In genomic region chr10:116740971-116741370, GRCh38 we compare ENCODE assay signal across 10 cellular contexts. TPM values are rescaled to one million over a fixed set of nuclear protein-coding genes. Genes with fewer than 3 reads are reported as not detected.
DNase-seq lines count a peak whose midpoint lies in the region; ATAC-seq and TF ChIP-seq lines count a peak whose summit lies in the region.
"Had no signal": no experiment of that assay in that cellular context is flagged by ENCODE, and none has a peak within 500 bp of the region (broad histone marks: within the 10 kb centered on the region; RNA-seq: fewer than 3 reads in every experiment).

No MANE protein-coding gene starts in this region.

- H3K4me3 Mint-ChIP-seq in MCF 10A (ENCODE audit: unreplicated experiment) = no peak overlapping the region
- H3K4me3 Mint-ChIP-seq in activated naive CD8-positive, alpha-beta T cell treated with anti-CD3 and anti-CD28 coated beads for 36 hours = no peak overlapping the region

- no peaks in the 10 kb centered on the region for H3K36me3 ChIP-seq in breast epithelium
- H3K36me3 ChIP-seq in neuron (ENCODE audit: insufficient read depth, low read length) = no peaks in the 10 kb centered on the region
- H3K36me3 ChIP-seq in urinary bladder (ENCODE audit: insufficient read depth) = no peaks in the 10 kb centered on the region
- no peaks in the 10 kb centered on the region for H3K36me3 ChIP-seq in effector memory CD4-positive, alpha-beta T cell (ENCODE audit: control insufficient read depth, insufficient read depth, low read length)

- H3K4me1 Mint-ChIP-seq in MCF 10A (ENCODE audit: insufficient read depth, unreplicated experiment) = no peaks in the 10 kb centered on the region
- H3K4me1 Mint-ChIP-seq in activated naive CD8-positive, alpha-beta T cell treated with anti-CD3 and anti-CD28 coated beads for 36 hours = no peaks in the 10 kb centered on the region

- ATAC-seq in GM18511 (IDR thresholded peaks at IDR 0.05; ENCODE audit: unreplicated experiment) = no peak

- H3K27ac ChIP-seq in breast epithelium (no peak overlapping the region), urinary bladder (ENCODE audit: low read depth) (no peak overlapping the region)
- H3K27ac ChIP-seq in effector memory CD4-positive, alpha-beta T cell (ENCODE audit: insufficient read depth, low read length, poor library complexity, severe bottlenecking) = no peak overlapping the region

- H3K9me3 Mint-ChIP-seq in MCF 10A (ENCODE audit: unreplicated experiment) = no peaks in the 10 kb centered on the region
- H3K9me3 Mint-ChIP-seq in activated naive CD8-positive, alpha-beta T cell treated with anti-CD3 and anti-CD28 coated beads for 36 hours = peaks cover 2% of the 10 kb centered on the region

- H3K36me3 Mint-ChIP-seq in MCF 10A (ENCODE audit: insufficient read depth, unreplicated experiment) = no peaks in the 10 kb centered on the region
- peaks cover 2% of the 10 kb centered on the region for H3K36me3 Mint-ChIP-seq in activated naive CD8-positive, alpha-beta T cell treated with anti-CD3 and anti-CD28 coated beads for 36 hours

- no peak for TF ChIP-seq CTCF in breast epithelium (IDR thresholded peaks at IDR 0.05)
- TF ChIP-seq CTCF in MCF 10A (IDR thresholded peaks at IDR 0.05; ENCODE audit: unreplicated experiment) = no peak
- no peak for TF ChIP-seq CTCF in fibroblast of pulmonary artery (IDR thresholded peaks at IDR 0.05; ENCODE audit: low read length, missing control alignments)

- peak overlapping the region; percentile 91 for H2AFZ ChIP-seq in neuron (ENCODE audit: low read depth, low read length)

- H3K9me3 ChIP-seq in breast epithelium = no peaks in the 10 kb centered on the region
- H3K9me3 ChIP-seq in neuron (ENCODE audit: low read length) = no peaks in the 10 kb centered on the region
- H3K9me3 ChIP-seq in effector memory CD4-positive, alpha-beta T cell (ENCODE audit: control insufficient read depth, low read length) = no peaks in the 10 kb centered on the region

- TF ChIP-seq POLR2A in breast epithelium (IDR thresholded peaks at IDR 0.05) = no peak

- no TSS peak for BruUV-seq in MCF 10A (replicated peaks; lab: Mats Ljungman, UMichigan)

- intact Hi-C loops in breast epithelium (cut with DNase I; ENCODE audit: low total_unique reads) = no loop called here
- intact Hi-C loops in MCF 10A (cut with micrococcal nuclease) = no loop called here

- peaks cover 0 to 9% of the 10 kb centered on the region in 2 donors for H3K27me3 ChIP-seq in breast epithelium
- H3K27me3 ChIP-seq in neuron (ENCODE audit: insufficient read depth, low read length) = peaks cover 33% of the 10 kb centered on the region
- peaks cover 39% of the 10 kb centered on the region for H3K27me3 ChIP-seq in effector memory CD4-positive, alpha-beta T cell (replicated peaks; ENCODE audit: control insufficient read depth, insufficient read depth, low read length, poor library complexity, severe bottlenecking)

- CTCF ChIA-PET in MCF 10A (lab: Yijun Ruan, JAX) = interaction anchor here (0.7 kb wide), 1 partner anchor 49 kb away, joined by 4 read pairs; no protein-coding TSS in a partner anchor

- peak overlapping the region; percentile 72 to 77 (median 74) for H3K4me3 ChIP-seq in breast epithelium
- H3K4me3 ChIP-seq in fibroblast of pulmonary artery (replicated peaks; ENCODE audit: low read depth, low read length) = peak overlapping the region; percentile 60
- H3K4me3 ChIP-seq in neuron (ENCODE audit: low read length) = peak overlapping the region; percentile 61
- H3K4me3 ChIP-seq in urinary bladder (ENCODE audit: low read depth, low read length) = peak overlapping the region; percentile 71
- H3K4me3 ChIP-seq in effector memory CD4-positive, alpha-beta T cell (ENCODE audit: insufficient read depth, low read depth, low read length, poor library complexity, severe bottlenecking) = no peak overlapping the region

- DNase-seq in breast epithelium (ENCODE audit: low spot score in 2 of 2) (no peak), MCF 10A (ENCODE audit: unreplicated experiment) (no peak), fibroblast of pulmonary artery (ENCODE audit: low read depth) (no peak)
- DNase-seq in effector memory CD4-positive, alpha-beta T cell = no peak
- DNase-seq in activated naive CD8-positive, alpha-beta T cell treated with anti-CD3 and anti-CD28 coated beads for 36 hours = no peak
- DNase-seq: activated CD4-positive, alpha-beta T cell treated with anti-CD3 and anti-CD28 coated beads for 4 hours; stimulated activated CD4-positive, alpha-beta T cell treated with anti-CD3 and anti-CD28 coated beads, Interleukin-4, amount 100 ng/mL, for 4 hours had no signal

- POLR2A ChIA-PET in MCF 10A (lab: Yijun Ruan, JAX) = no interaction called here

- H3K27me3 Mint-ChIP-seq in MCF 10A (ENCODE audit: insufficient read depth, unreplicated experiment) = no peaks in the 10 kb centered on the region
- peaks cover 76% of the 10 kb centered on the region for H3K27me3 Mint-ChIP-seq in activated naive CD8-positive, alpha-beta T cell treated with anti-CD3 and anti-CD28 coated beads for 36 hours

- H3K4me1 ChIP-seq in breast epithelium (no peaks in the 10 kb centered on the region), neuron (ENCODE audit: insufficient read depth, low read length) (peaks cover 8% of the 10 kb centered on the region), urinary bladder (ENCODE audit: insufficient read depth) (no peaks in the 10 kb centered on the region)
- H3K4me1 ChIP-seq in effector memory CD4-positive, alpha-beta T cell (ENCODE audit: control insufficient read depth, insufficient read depth, low read length, poor library complexity, severe bottlenecking) = peaks cover 13% of the 10 kb centered on the region

- H3K27ac Mint-ChIP-seq in MCF 10A (ENCODE audit: low read depth, unreplicated experiment) = no peak overlapping the region
- H3K27ac Mint-ChIP-seq in activated naive CD8-positive, alpha-beta T cell treated with anti-CD3 and anti-CD28 coated beads for 36 hours = no peak overlapping the region

- 37% methylated on average over 13 of the region's 13 CpGs for WGBS in urinary bladder

RNA-seq across cellular contexts. Expression of gene HSPA12A, which starts 1.4 kb away (rescaled TPM):
- total RNA-seq in breast epithelium (10 to 100 TPM; 13.2 to 23.6 (median 14.2) TPM), MCF 10A (2022) (9.1 and 13.1 TPM in 2 replicates), urinary bladder (24.4 TPM)
- 9.1 TPM for polyA plus RNA-seq in urinary bladder
- total RNA-seq in activated naive CD8-positive, alpha-beta T cell treated with anti-CD3 and anti-CD28 coated beads for 36 hours = under 1 TPM; 0.06 to 0.08 TPM
